In genomic region chr14:69199786-69200185, GRCh38 we compare ENCODE assay signal across 9 cellular contexts.
"Had no signal": no experiment of that assay in that cellular context is flagged by ENCODE, and none has a peak within 500 bp of the region (broad histone marks: within the 10 kb centered on the region; RNA-seq: fewer than 3 reads in every experiment).

No MANE protein-coding gene starts in this region.

- ATAC-seq: HCT116, K562 had no signal

- H3K27ac ChIP-seq: GM23248, HL-60 had no signal

- FAIRE-seq: K562 had no signal

- H3K4me3 ChIP-seq: GM23248, HAP-1, K562 had no signal

- DNase-seq: GM23248, GOT3, H7, IMR-90, KG1 had no signal

- H3K36me3 ChIP-seq: HAP-1 had no signal

- H3K9me3 ChIP-seq: HAP-1 had no signal

- H3K4me1 ChIP-seq: HAP-1 had no signal
